5 cellular contexts compared by ENCODE assay signal in genomic region chr3:147117631-147118030, GRCh38.
"Had no signal": no experiment of that assay in that cellular context is flagged by ENCODE, and none has a peak within 500 bp of the region (broad histone marks: within the 10 kb centered on the region; RNA-seq: fewer than 3 reads in every experiment).

No MANE protein-coding gene starts in this region.

- H3K4me3 ChIP-seq: GM23338, K562 had no signal

- DNase-seq: H9, HCEC 1CT, IMR-90 had no signal

- H2AFZ ChIP-seq: GM23338 had no signal

- H3K4me2 ChIP-seq: GM23338 had no signal
